ENCODE assay signal across 1 cellular context in the genomic region with DNA sequence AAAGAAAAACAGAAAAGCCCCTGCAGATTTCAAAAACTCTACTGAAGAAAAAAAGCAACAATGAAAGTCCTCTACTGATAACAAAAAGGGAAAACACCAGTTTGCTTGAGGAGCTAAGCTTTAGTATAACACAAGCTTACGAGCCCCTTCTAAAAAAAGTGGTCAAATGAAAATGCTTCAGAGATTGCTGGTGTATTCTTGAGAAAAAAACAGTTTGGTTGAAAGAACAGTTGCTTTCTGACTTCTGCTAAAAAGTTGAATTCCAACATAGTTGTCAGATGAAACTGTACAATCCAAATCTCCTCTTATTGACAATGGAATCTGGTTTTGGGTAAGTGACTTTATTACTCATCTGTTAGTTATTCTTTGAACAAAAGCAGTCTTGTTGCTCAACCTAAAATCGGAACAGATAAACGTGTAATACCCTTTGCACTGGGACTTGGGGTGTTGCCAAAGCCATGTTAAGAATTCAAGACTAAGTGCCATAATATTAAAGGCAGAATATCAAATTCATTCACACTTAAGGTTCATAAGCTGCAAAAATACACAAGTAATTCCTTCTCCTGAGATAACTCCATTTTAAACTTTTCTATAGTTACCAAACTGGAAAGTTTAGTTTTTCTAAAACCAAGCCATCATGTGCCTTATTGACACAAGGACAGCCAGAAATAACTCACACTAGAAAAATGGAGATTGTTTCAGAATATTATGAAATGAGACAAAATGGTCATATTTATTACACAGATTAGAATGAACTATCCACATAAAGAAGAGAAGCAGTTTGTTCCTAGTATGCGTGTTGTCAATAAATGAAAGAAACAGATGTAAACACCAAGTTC.
A peak's percentile ranks its signal among the peaks of the same experiment; 100 is the strongest.
TF ChIP-seq lines count a peak whose summit lies in the region.

No MANE protein-coding gene starts in this region.

TF ChIP-seq in GM12878, 131 proteins besides CTCF, POLR2A, EP300 and RAD21 (continued from another document):
- TF ChIP-seq, protein P1, sequence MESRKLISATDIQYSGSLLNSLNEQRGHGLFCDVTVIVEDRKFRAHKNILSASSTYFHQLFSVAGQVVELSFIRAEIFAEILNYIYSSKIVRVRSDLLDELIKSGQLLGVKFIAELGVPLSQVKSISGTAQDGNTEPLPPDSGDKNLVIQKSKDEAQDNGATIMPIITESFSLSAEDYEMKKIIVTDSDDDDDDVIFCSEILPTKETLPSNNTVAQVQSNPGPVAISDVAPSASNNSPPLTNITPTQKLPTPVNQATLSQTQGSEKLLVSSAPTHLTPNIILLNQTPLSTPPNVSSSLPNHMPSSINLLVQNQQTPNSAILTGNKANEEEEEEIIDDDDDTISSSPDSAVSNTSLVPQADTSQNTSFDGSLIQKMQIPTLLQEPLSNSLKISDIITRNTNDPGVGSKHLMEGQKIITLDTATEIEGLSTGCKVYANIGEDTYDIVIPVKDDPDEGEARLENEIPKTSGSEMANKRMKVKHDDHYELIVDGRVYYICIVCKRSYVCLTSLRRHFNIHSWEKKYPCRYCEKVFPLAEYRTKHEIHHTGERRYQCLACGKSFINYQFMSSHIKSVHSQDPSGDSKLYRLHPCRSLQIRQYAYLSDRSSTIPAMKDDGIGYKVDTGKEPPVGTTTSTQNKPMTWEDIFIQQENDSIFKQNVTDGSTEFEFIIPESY (IDR thresholded peaks at IDR 0.05): no peak
- TF ChIP-seq, protein P2, sequence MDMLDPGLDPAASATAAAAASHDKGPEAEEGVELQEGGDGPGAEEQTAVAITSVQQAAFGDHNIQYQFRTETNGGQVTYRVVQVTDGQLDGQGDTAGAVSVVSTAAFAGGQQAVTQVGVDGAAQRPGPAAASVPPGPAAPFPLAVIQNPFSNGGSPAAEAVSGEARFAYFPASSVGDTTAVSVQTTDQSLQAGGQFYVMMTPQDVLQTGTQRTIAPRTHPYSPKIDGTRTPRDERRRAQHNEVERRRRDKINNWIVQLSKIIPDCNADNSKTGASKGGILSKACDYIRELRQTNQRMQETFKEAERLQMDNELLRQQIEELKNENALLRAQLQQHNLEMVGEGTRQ (IDR thresholded peaks at IDR 0.05; ENCODE audit: borderline replicate concordance, low read depth, low read length): no peak
- TF ChIP-seq, protein P3, sequence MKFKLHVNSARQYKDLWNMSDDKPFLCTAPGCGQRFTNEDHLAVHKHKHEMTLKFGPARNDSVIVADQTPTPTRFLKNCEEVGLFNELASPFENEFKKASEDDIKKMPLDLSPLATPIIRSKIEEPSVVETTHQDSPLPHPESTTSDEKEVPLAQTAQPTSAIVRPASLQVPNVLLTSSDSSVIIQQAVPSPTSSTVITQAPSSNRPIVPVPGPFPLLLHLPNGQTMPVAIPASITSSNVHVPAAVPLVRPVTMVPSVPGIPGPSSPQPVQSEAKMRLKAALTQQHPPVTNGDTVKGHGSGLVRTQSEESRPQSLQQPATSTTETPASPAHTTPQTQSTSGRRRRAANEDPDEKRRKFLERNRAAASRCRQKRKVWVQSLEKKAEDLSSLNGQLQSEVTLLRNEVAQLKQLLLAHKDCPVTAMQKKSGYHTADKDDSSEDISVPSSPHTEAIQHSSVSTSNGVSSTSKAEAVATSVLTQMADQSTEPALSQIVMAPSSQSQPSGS (IDR thresholded peaks at IDR 0.05; ENCODE audit: low read length): peak; percentile 75
- TF ChIP-seq, protein P4, sequence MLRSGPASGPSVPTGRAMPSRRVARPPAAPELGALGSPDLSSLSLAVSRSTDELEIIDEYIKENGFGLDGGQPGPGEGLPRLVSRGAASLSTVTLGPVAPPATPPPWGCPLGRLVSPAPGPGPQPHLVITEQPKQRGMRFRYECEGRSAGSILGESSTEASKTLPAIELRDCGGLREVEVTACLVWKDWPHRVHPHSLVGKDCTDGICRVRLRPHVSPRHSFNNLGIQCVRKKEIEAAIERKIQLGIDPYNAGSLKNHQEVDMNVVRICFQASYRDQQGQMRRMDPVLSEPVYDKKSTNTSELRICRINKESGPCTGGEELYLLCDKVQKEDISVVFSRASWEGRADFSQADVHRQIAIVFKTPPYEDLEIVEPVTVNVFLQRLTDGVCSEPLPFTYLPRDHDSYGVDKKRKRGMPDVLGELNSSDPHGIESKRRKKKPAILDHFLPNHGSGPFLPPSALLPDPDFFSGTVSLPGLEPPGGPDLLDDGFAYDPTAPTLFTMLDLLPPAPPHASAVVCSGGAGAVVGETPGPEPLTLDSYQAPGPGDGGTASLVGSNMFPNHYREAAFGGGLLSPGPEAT (IDR thresholded peaks at IDR 0.05; ENCODE audit: low read depth): peak; percentile 66
- peak; percentile 77 for TF ChIP-seq TAF1 (IDR thresholded peaks at IDR 0.05; ENCODE audit: borderline replicate concordance, low read depth, low read length)
- TF ChIP-seq, protein P5, sequence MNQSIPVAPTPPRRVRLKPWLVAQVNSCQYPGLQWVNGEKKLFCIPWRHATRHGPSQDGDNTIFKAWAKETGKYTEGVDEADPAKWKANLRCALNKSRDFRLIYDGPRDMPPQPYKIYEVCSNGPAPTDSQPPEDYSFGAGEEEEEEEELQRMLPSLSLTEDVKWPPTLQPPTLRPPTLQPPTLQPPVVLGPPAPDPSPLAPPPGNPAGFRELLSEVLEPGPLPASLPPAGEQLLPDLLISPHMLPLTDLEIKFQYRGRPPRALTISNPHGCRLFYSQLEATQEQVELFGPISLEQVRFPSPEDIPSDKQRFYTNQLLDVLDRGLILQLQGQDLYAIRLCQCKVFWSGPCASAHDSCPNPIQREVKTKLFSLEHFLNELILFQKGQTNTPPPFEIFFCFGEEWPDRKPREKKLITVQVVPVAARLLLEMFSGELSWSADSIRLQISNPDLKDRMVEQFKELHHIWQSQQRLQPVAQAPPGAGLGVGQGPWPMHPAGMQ (IDR thresholded peaks at IDR 0.05; ENCODE audit: borderline replicate concordance): no peak
- no peak for TF ChIP-seq ASH2L (IDR thresholded peaks at IDR 0.05; ENCODE audit: borderline replicate concordance, low read depth)
- TF ChIP-seq CREM (IDR thresholded peaks at IDR 0.05; ENCODE audit: low read depth): peak; percentile 51; the same call in 1 of the 2 replicates
- TF ChIP-seq SIX5 (IDR thresholded peaks at IDR 0.05; ENCODE audit: low read depth, low read length, severe bottlenecking): no peak
- TF ChIP-seq JUNB (IDR thresholded peaks at IDR 0.05): peak; percentile 58
- TF ChIP-seq RCOR1 (conservative IDR thresholded peaks at IDR 0.05; ENCODE audit: low read depth, low read length): no peak
- no peak for TF ChIP-seq TARDBP (IDR thresholded peaks at IDR 0.05; ENCODE audit: borderline replicate concordance)
- TF ChIP-seq, protein P6, sequence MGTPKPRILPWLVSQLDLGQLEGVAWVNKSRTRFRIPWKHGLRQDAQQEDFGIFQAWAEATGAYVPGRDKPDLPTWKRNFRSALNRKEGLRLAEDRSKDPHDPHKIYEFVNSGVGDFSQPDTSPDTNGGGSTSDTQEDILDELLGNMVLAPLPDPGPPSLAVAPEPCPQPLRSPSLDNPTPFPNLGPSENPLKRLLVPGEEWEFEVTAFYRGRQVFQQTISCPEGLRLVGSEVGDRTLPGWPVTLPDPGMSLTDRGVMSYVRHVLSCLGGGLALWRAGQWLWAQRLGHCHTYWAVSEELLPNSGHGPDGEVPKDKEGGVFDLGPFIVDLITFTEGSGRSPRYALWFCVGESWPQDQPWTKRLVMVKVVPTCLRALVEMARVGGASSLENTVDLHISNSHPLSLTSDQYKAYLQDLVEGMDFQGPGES (IDR thresholded peaks at IDR 0.05): no peak
- TF ChIP-seq RAD51 (IDR thresholded peaks at IDR 0.05): peak; percentile 60
- TF ChIP-seq MYC (IDR thresholded peaks at IDR 0.05; ENCODE audit: insufficient read depth, insufficient read length, insufficient replicate concordance, low read length, severe bottlenecking): no peak
- no peak for TF ChIP-seq JUND (IDR thresholded peaks at IDR 0.05; ENCODE audit: low read depth, low read length)
- no peak for TF ChIP-seq SP1 (IDR thresholded peaks at IDR 0.05; ENCODE audit: low read depth, low read length)
- no peak for TF ChIP-seq SUPT20H (IDR thresholded peaks at IDR 0.05; ENCODE audit: borderline replicate concordance, control insufficient read depth, low read depth, low read length)
- no peak for TF ChIP-seq YY1 (IDR thresholded peaks at IDR 0.05; ENCODE audit: low read depth, low read length)
- no peak for TF ChIP-seq KLF5 (IDR thresholded peaks at IDR 0.05; ENCODE audit: partially characterized antibody)
- peak; percentile 71 for TF ChIP-seq PML (IDR thresholded peaks at IDR 0.05; ENCODE audit: low read length)
- TF ChIP-seq CHD4 (IDR thresholded peaks at IDR 0.05): no peak
